1 cellular context compared by ENCODE assay signal in the genomic region with DNA sequence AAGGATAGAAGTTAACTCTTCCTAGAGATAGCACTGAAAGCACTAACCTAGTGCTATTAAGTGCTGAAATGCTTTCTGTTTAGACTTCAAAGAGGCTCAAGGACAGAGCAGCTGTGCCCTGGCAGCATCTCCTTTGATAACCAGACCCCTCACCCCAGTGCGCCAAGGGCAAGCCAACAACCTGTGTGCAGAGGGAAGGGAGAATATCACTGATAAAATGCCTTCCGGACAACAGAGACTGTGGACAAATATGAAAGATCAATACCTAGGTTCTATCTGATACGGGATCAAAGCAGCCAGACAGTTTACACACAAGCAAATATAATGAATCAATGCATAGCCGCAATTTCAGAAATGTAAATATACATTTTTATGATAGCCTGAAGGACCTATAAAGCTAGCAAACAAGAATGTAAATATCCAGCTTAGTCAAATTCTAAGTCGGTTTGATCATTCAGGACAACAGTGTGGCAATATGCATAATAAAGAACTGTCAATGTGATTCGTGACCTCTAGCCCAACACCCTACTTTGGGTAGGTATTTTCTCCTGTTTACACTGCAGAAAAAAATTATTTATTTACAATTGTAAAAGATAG.
TF ChIP-seq lines count a peak whose summit lies in the region.

No MANE protein-coding gene starts in this region.

TF ChIP-seq in HepG2, 621 proteins besides CTCF, POLR2A, EP300 and RAD21 (continued from another document and continues in another):
- TF ChIP-seq, protein P1, sequence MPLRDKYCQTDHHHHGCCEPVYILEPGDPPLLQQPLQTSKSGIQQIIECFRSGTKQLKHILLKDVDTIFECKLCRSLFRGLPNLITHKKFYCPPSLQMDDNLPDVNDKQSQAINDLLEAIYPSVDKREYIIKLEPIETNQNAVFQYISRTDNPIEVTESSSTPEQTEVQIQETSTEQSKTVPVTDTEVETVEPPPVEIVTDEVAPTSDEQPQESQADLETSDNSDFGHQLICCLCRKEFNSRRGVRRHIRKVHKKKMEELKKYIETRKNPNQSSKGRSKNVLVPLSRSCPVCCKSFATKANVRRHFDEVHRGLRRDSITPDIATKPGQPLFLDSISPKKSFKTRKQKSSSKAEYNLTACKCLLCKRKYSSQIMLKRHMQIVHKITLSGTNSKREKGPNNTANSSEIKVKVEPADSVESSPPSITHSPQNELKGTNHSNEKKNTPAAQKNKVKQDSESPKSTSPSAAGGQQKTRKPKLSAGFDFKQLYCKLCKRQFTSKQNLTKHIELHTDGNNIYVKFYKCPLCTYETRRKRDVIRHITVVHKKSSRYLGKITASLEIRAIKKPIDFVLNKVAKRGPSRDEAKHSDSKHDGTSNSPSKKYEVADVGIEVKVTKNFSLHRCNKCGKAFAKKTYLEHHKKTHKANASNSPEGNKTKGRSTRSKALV (CRISPR knock-in tag; IDR thresholded peaks at IDR 0.05), result no peak; the same call in 1 of the 2 replicates
- TF ChIP-seq DR1 (CRISPR knock-in tag; IDR thresholded peaks at IDR 0.05) (no peak), NR1H2 (CRISPR knock-in tag; IDR thresholded peaks at IDR 0.05; ENCODE audit: borderline replicate concordance, low read depth) (no peak; the same call in 1 of the 2 replicates), ARID5B (CRISPR knock-in tag; IDR thresholded peaks at IDR 0.05) (peak; percentile 100), ETV5 (CRISPR knock-in tag; IDR thresholded peaks at IDR 0.05; ENCODE audit: borderline replicate concordance) (peak; percentile 100), SMARCC2 (IDR thresholded peaks at IDR 0.05) (peak; percentile 76), ARNTL (CRISPR knock-in tag; IDR thresholded peaks at IDR 0.05) (peak; percentile 91), ZFP90 (CRISPR knock-in tag; IDR thresholded peaks at IDR 0.05; ENCODE audit: borderline replicate concordance) (0 out of 2 replicates have a peak, but pooled peaks have one; percentile 67), ZNF687 (CRISPR knock-in tag; IDR thresholded peaks at IDR 0.05) (no peak; the same call in 1 of the 2 replicates), TOPORS (CRISPR knock-in tag; IDR thresholded peaks at IDR 0.05) (peak; percentile 90), HNRNPK (IDR thresholded peaks at IDR 0.05; ENCODE audit: low read depth, low read length, poor library complexity, severe bottlenecking) (no peak), ZNF75D (CRISPR knock-in tag; IDR thresholded peaks at IDR 0.05; ENCODE audit: borderline replicate concordance) (no peak), ZNF34 (CRISPR knock-in tag; IDR thresholded peaks at IDR 0.05; ENCODE audit: borderline replicate concordance) (0 out of 2 replicates have a peak, but pooled peaks have one; percentile 27), U2AF2 (IDR thresholded peaks at IDR 0.05; ENCODE audit: low read depth, low read length) (no peak), JARID2 (CRISPR knock-in tag; IDR thresholded peaks at IDR 0.05; ENCODE audit: insufficient replicate concordance) (no peak), ZNF891 (CRISPR knock-in tag; IDR thresholded peaks at IDR 0.05) (no peak), ZFP1 (CRISPR knock-in tag; IDR thresholded peaks at IDR 0.05) (peak; percentile 88; the same call in 1 of the 2 replicates), KAT8 (CRISPR knock-in tag; IDR thresholded peaks at IDR 0.05) (peak; percentile 73; the same call in 1 of the 2 replicates), CENPBD1 (CRISPR knock-in tag; IDR thresholded peaks at IDR 0.05; ENCODE audit: borderline replicate concordance, low read depth) (no peak), ZNF335 (CRISPR knock-in tag; IDR thresholded peaks at IDR 0.05) (0 out of 2 replicates have a peak, but pooled peaks have one; percentile 54), RARG (CRISPR knock-in tag; IDR thresholded peaks at IDR 0.05; ENCODE audit: low read depth) (peak; percentile 77; the same call in 1 of the 2 replicates), ATM (IDR thresholded peaks at IDR 0.05; ENCODE audit: borderline replicate concordance) (no peak), ZNF7 (CRISPR knock-in tag; IDR thresholded peaks at IDR 0.05) (no peak), ZNF562 (CRISPR knock-in tag; IDR thresholded peaks at IDR 0.05; ENCODE audit: borderline replicate concordance) (peak; percentile 85; the same call in 1 of the 2 replicates), NKX3-1 (CRISPR knock-in tag; IDR thresholded peaks at IDR 0.05) (peak; percentile 99), ZNF343 (CRISPR knock-in tag; IDR thresholded peaks at IDR 0.05) (no peak), FOXM1 (CRISPR knock-in tag; IDR thresholded peaks at IDR 0.05) (no peak), MZF1 (CRISPR knock-in tag; IDR thresholded peaks at IDR 0.05; ENCODE audit: borderline replicate concordance) (0 out of 2 replicates have a peak, but pooled peaks have one; percentile 16), TCF12 (IDR thresholded peaks at IDR 0.05) (no peak), TCF12 (CRISPR knock-in tag; IDR thresholded peaks at IDR 0.05) (peak; percentile 100), ZNF264 (CRISPR knock-in tag; IDR thresholded peaks at IDR 0.05) (peak; percentile 96), EEA1 (CRISPR knock-in tag; IDR thresholded peaks at IDR 0.05; ENCODE audit: borderline replicate concordance) (no peak), ELF4 (CRISPR knock-in tag; IDR thresholded peaks at IDR 0.05; ENCODE audit: borderline replicate concordance) (peak; percentile 82), BRD4 (CRISPR knock-in tag; IDR thresholded peaks at IDR 0.05) (peak; percentile 93; the same call in 1 of the 2 replicates), ZNF33A (CRISPR knock-in tag; IDR thresholded peaks at IDR 0.05; ENCODE audit: borderline replicate concordance) (peak; percentile 17; the same call in 1 of the 2 replicates), NFYB (CRISPR knock-in tag; IDR thresholded peaks at IDR 0.05) (no peak; the same call in none of the 2 replicates), KAT7 (CRISPR knock-in tag; IDR thresholded peaks at IDR 0.05; ENCODE audit: borderline replicate concordance) (peak; percentile 83; the same call in 1 of the 2 replicates), HINFP (CRISPR knock-in tag; IDR thresholded peaks at IDR 0.05; ENCODE audit: low read depth) (no peak; the same call in 1 of the 2 replicates), TP53 (CRISPR knock-in tag; conservative IDR thresholded peaks at IDR 0.05) (peak; percentile 91)
- TF ChIP-seq, protein P2, sequence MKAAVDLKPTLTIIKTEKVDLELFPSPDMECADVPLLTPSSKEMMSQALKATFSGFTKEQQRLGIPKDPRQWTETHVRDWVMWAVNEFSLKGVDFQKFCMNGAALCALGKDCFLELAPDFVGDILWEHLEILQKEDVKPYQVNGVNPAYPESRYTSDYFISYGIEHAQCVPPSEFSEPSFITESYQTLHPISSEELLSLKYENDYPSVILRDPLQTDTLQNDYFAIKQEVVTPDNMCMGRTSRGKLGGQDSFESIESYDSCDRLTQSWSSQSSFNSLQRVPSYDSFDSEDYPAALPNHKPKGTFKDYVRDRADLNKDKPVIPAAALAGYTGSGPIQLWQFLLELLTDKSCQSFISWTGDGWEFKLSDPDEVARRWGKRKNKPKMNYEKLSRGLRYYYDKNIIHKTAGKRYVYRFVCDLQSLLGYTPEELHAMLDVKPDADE (CRISPR knock-in tag; IDR thresholded peaks at IDR 0.05), result no peak
- TF ChIP-seq, protein P3, sequence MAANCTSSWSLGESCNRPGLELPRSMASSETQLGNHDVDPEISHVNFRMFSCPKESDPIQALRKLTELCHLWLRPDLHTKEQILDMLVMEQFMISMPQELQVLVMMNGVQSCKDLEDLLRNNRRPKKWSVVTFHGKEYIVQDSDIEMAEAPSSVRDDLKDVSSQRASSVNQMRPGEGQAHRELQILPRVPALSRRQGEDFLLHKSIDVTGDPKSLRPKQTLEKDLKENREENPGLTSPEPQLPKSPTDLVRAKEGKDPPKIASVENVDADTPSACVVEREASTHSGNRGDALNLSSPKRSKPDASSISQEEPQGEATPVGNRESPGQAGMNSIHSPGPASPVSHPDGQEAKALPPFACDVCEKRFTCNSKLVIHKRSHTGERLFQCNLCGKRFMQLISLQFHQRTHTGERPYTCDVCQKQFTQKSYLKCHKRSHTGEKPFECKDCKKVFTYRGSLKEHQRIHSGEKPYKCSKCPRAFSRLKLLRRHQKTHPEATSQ (CRISPR knock-in tag; IDR thresholded peaks at IDR 0.05; ENCODE audit: borderline replicate concordance), result peak; percentile 89
- TF ChIP-seq, protein P4, sequence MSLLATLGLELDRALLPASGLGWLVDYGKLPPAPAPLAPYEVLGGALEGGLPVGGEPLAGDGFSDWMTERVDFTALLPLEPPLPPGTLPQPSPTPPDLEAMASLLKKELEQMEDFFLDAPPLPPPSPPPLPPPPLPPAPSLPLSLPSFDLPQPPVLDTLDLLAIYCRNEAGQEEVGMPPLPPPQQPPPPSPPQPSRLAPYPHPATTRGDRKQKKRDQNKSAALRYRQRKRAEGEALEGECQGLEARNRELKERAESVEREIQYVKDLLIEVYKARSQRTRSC (CRISPR knock-in tag; IDR thresholded peaks at IDR 0.05; ENCODE audit: low read depth), result no peak
- TF ChIP-seq, protein P5, sequence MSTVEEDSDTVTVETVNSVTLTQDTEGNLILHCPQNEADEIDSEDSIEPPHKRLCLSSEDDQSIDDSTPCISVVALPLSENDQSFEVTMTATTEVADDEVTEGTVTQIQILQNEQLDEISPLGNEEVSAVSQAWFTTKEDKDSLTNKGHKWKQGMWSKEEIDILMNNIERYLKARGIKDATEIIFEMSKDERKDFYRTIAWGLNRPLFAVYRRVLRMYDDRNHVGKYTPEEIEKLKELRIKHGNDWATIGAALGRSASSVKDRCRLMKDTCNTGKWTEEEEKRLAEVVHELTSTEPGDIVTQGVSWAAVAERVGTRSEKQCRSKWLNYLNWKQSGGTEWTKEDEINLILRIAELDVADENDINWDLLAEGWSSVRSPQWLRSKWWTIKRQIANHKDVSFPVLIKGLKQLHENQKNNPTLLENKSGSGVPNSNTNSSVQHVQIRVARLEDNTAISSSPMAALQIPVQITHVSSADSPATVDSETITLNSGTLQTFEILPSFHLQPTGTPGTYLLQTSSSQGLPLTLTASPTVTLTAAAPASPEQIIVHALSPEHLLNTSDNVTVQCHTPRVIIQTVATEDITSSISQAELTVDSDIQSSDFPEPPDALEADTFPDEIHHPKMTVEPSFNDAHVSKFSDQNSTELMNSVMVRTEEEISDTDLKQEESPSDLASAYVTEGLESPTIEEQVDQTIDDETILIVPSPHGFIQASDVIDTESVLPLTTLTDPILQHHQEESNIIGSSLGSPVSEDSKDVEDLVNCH (CRISPR knock-in tag; IDR thresholded peaks at IDR 0.05), result no peak
